Comparison of ENCODE assay signal across 8 cellular contexts in genomic region chr15:99442268-99442897, GRCh38.
DNase-seq lines count a peak whose midpoint lies in the region; ATAC-seq and TF ChIP-seq lines count a peak whose summit lies in the region.

No MANE protein-coding gene starts in this region.

- H3K4me1 Mint-ChIP-seq in activated CD4-positive, alpha-beta T cell treated with anti-CD3 and anti-CD28 coated beads, Interleukin-2, amount 10 ng/mL, durations not matched to agents 24 days and 14 days = peaks cover 32% of the 10 kb centered on the region

- DNase-seq in activated CD4-positive, alpha-beta T cell treated with anti-CD3 and anti-CD28 coated beads, Interleukin-2, amount 10 ng/mL, durations not matched to agents 24 days and 14 days = no peak
- no peak for DNase-seq in activated CD4-positive, alpha-beta T cell treated with anti-CD3 and anti-CD28 coated beads, Interleukin-2, amount 50 U/mL, for 1 hour
- DNase-seq in astrocyte of the cerebellum (ENCODE audit: low read depth) = peak; percentile 67
- peak in 1 of 2 donors; percentile 44 for DNase-seq in tibial nerve (ENCODE audit: low spot score in 2 of 2)
- DNase-seq in stimulated activated CD4-positive, alpha-beta T cell treated with anti-CD3 and anti-CD28 coated beads, Interleukin-4, amount 100 ng/mL, for 4 hours = no peak

- peak overlapping the region; percentile 5 for H3K4me3 Mint-ChIP-seq in activated CD4-positive, alpha-beta T cell treated with anti-CD3 and anti-CD28 coated beads, Interleukin-2, amount 10 ng/mL, durations not matched to agents 24 days and 14 days

- H3K27ac ChIP-seq in layer of hippocampus (ENCODE audit: low read depth, low read length) (peak overlapping the region; percentile 58), tibial nerve (peak overlapping the region in 3 of 4 donors; percentile 6 to 43 (median 8))

- no peaks in the 10 kb centered on the region for H3K36me3 ChIP-seq in tibial nerve

- no peaks in the 10 kb centered on the region for H3K9me3 Mint-ChIP-seq in activated CD4-positive, alpha-beta T cell treated with anti-CD3 and anti-CD28 coated beads, Interleukin-2, amount 10 ng/mL, durations not matched to agents 24 days and 14 days

- intact Hi-C loops in activated CD4-positive, alpha-beta T cell treated with anti-CD3 and anti-CD28 coated beads, Interleukin-2, amount 10 ng/mL, durations not matched to agents 24 days and 14 days (cut with micrococcal nuclease) = loop anchor here (2.0 to 5.0 kb wide), 3 partner anchors 18 to 260 kb away; no protein-coding TSS in a partner anchor

- TF ChIP-seq CTCF in astrocyte of the cerebellum (IDR thresholded peaks at IDR 0.05; ENCODE audit: low read depth, low read length, missing control alignments) (no peak), tibial nerve (IDR thresholded peaks at IDR 0.05) (no peak)

- peaks cover 0 to 52% (median 14%) of the 10 kb centered on the region in 4 donors for H3K4me1 ChIP-seq in tibial nerve

- no peaks in the 10 kb centered on the region for H3K36me3 Mint-ChIP-seq in activated CD4-positive, alpha-beta T cell treated with anti-CD3 and anti-CD28 coated beads, Interleukin-2, amount 10 ng/mL, durations not matched to agents 24 days and 14 days (ENCODE audit: low read depth)

- WGBS in tibial nerve, 2 donors = 19 to 24% methylated on average over 13 of the region's 13 CpGs

- peaks cover 3% of the 10 kb centered on the region for H3K27me3 ChIP-seq in layer of hippocampus (ENCODE audit: control insufficient read depth, insufficient read depth, low read length)
- H3K27me3 ChIP-seq in tibial nerve = no peaks in the 10 kb centered on the region

- peaks cover 2% of the 10 kb centered on the region for H3K27me3 Mint-ChIP-seq in activated CD4-positive, alpha-beta T cell treated with anti-CD3 and anti-CD28 coated beads, Interleukin-2, amount 10 ng/mL, durations not matched to agents 24 days and 14 days

- no peaks in the 10 kb centered on the region for H3K9me3 ChIP-seq in tibial nerve

- peak overlapping the region; percentile 69 for H3K27ac Mint-ChIP-seq in activated CD4-positive, alpha-beta T cell treated with anti-CD3 and anti-CD28 coated beads, Interleukin-2, amount 10 ng/mL, durations not matched to agents 24 days and 14 days

- peak; percentile 60 to 67 for TF ChIP-seq EP300 in tibial nerve (IDR thresholded peaks at IDR 0.05)

- ATAC-seq in HG03354 (IDR thresholded peaks at IDR 0.05; ENCODE audit: poor library complexity, severe bottlenecking, unreplicated experiment) = no peak
- ATAC-seq in HG03159 (IDR thresholded peaks at IDR 0.05; ENCODE audit: unreplicated experiment) = no peak

- in situ Hi-C loops in astrocyte of the cerebellum (cut with HindIII; ENCODE audit: low sequenced_read_pairs) = no loop called here

- H3K4me3 ChIP-seq in astrocyte of the cerebellum (ENCODE audit: low read depth, low read length) (no peak overlapping the region), tibial nerve (peak overlapping the region in 1 of 4 donors; percentile 21)

- TF ChIP-seq POLR2A in tibial nerve (IDR thresholded peaks at IDR 0.05) = no peak
